8 cellular contexts compared by ENCODE assay signal in genomic region chr10:12484945-12485805, GRCh38.
DNase-seq lines count a peak whose midpoint lies in the region; ATAC-seq and TF ChIP-seq lines count a peak whose summit lies in the region.

No MANE protein-coding gene starts in this region.

- no peak for DNase-seq in activated CD4-positive, CD25-positive, alpha-beta regulatory T cell treated with anti-CD3 and anti-CD28 coated beads, Interleukin-2, amount 50 U/mL, for 72 hours
- DNase-seq in SHP77 (lab: John Stamatoyannopoulos, UW) (peak; percentile 74 to 75), psoas muscle (peak in 1 of 2 donors; percentile 64), DMS 273 (lab: John Stamatoyannopoulos, UW; ENCODE audit: unreplicated experiment) (no peak), HEK293T (ENCODE audit: extremely low spot score) (no peak)

- no peak overlapping the region for H3K4me3 ChIP-seq in psoas muscle

- H3K9me3 ChIP-seq in psoas muscle = no peaks in the 10 kb centered on the region

- WGBS in psoas muscle, 3 donors = 40 to 47% (median 44%) methylated on average over 25 to 26 of the region's 26 CpGs

- H3K4me1 ChIP-seq in psoas muscle = no peaks in the 10 kb centered on the region

- POLR2A ChIA-PET in HEK293T (lab: Yijun Ruan, JAX) = no interaction called here

- no peaks in the 10 kb centered on the region for H3K36me3 ChIP-seq in psoas muscle (ENCODE audit: insufficient read depth in 1 of 2, low read depth in 1 of 2)

- H3K27me3 ChIP-seq in psoas muscle (ENCODE audit: insufficient read depth in 3 of 3, low read length in 2 of 3) = no peaks in the 10 kb centered on the region

- intact Hi-C loops in psoas muscle (cut with DNase I) = no loop called here

- CTCF ChIA-PET in HEK293T (lab: Yijun Ruan, JAX) = interaction anchor here (1.0 kb wide), 1 partner anchor 80 kb away, joined by 3 read pairs; no protein-coding TSS in a partner anchor

- H3K27ac ChIP-seq in cingulate gyrus (ENCODE audit: low read depth, low read length) (peak overlapping the region; percentile 76), psoas muscle (peak overlapping the region; percentile 23)

- peak; percentile 38 to 51 for ATAC-seq in activated CD4-positive, CD25-positive, alpha-beta regulatory T cell treated with anti-CD3 and anti-CD28 coated beads, Interleukin-2, amount 50 U/mL, for 24 hours
- peak; percentile 55 for ATAC-seq in HG02973 (IDR thresholded peaks at IDR 0.05; ENCODE audit: unreplicated experiment)
- ATAC-seq in psoas muscle = peak; percentile 54 to 94 (median 74)

- no peak for TF ChIP-seq CTCF in psoas muscle (IDR thresholded peaks at IDR 0.05)

TF ChIP-seq in HEK293T, 16 proteins besides CTCF, POLR2A, EP300 and RAD21:
- no peak for TF ChIP-seq LEF1 (IDR thresholded peaks at IDR 0.05; ENCODE audit: borderline replicate concordance)
- TF ChIP-seq BHLHE40 (IDR thresholded peaks at IDR 0.05; ENCODE audit: borderline replicate concordance) = no peak
- TF ChIP-seq HDGF (IDR thresholded peaks at IDR 0.05; ENCODE audit: borderline replicate concordance) = no peak
- no peak for TF ChIP-seq L3MBTL2 (conservative IDR thresholded peaks at IDR 0.05)
- no peak for TF ChIP-seq ELF4 (IDR thresholded peaks at IDR 0.05)
- TF ChIP-seq NFRKB (IDR thresholded peaks at IDR 0.05) = no peak
- TF ChIP-seq FOXK2 (IDR thresholded peaks at IDR 0.05) = no peak
- TF ChIP-seq ZNF384 (IDR thresholded peaks at IDR 0.05) = no peak
- no peak for TF ChIP-seq ARNT (IDR thresholded peaks at IDR 0.05)
- TF ChIP-seq SUZ12 (IDR thresholded peaks at IDR 0.05) = no peak
- no peak for TF ChIP-seq TARDBP (IDR thresholded peaks at IDR 0.05)
- no peak for TF ChIP-seq CTBP1 (IDR thresholded peaks at IDR 0.05; ENCODE audit: borderline replicate concordance)
- no peak for TF ChIP-seq FOXM1 (IDR thresholded peaks at IDR 0.05; ENCODE audit: borderline replicate concordance)
- no peak for TF ChIP-seq SP1 (IDR thresholded peaks at IDR 0.05)
- TF ChIP-seq FOXA1 (IDR thresholded peaks at IDR 0.05) = no peak
- TF ChIP-seq PKNOX1 (IDR thresholded peaks at IDR 0.05) = no peak

Comparison
In these comparisons a context has a peak if more than half of its experiments do, and no peak if none do; other contexts are left out.
1. DNase-seq: peak in SHP77 (2 of 2); none in activated CD4-positive, CD25-positive, alpha-beta regulatory T cell treated with anti-CD3 and anti-CD28 coated beads, Interleukin-2, amount 50 U/mL, for 72 hours (single experiment), DMS 273 (single experiment) and HEK293T (single experiment).
2. Peak in every context shown above with its lines, with median percentiles within 50 percentile points of each other: ATAC-seq.